In the genomic region with DNA sequence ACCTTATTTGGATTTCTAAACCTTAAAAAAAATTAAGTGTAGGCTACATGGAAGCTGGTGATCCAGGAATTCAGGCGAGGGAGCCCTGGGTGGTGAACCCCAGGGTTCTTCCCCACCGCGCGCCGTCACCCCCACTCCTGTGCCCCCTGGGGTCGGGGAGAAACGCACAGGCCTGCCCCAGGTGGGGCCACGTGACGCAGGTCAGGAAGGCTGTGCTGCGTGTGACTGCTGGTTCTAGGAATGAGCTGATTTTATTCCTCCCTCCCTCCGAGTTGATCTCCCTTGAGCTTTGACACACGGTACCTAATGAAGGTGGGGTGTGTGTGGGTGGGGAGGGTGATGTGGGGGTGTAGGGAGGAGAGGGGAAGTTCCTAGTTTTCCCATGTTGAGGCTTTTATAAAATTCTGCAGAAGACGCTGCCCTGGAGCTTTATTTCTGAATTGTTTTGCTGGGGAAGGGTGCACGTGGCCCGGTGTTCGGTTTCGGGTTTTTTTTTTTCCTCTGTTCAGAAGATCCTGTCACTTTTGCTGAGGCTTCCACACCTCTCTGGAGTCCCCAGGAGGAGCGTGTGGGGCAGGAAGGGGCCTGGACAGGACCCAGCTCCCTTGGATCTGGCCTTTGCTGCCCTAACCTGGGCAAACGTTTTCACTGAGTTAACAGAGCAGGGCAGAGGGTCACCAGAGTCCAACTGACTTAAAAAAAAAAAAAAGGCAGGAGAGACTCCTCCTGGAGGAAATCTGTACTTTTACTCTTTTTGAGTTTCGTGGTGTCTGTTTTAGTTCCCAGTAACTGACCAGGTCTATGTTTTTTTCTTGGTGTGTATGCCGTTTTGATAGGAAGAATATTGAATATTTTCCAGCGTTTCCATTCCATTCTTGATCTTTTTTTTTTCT, we compare ENCODE assay signal across 8 cellular contexts. TPM values are rescaled to one million over a fixed set of nuclear protein-coding genes. Genes with fewer than 3 reads are reported as not detected.
DNase-seq lines count a peak whose midpoint lies in the region; ATAC-seq and TF ChIP-seq lines count a peak whose summit lies in the region.

No MANE protein-coding gene starts in this region.

- H3K4me3 ChIP-seq in gastrocnemius medialis: peak overlapping the region; percentile 88 to 98 (median 94)

- in situ Hi-C loops in gastrocnemius medialis (cut with MboI; ENCODE audit: low sequenced_read_pairs in 4 of 4): no loop called here

- H3K36me3 ChIP-seq in gastrocnemius medialis: no peaks in the 10 kb centered on the region

- TF ChIP-seq POLR2A in gastrocnemius medialis (IDR thresholded peaks at IDR 0.05): peak in 1 of 2 donors; percentile 25

- H3K4me1 ChIP-seq in gastrocnemius medialis: peaks cover 27 to 45% of the 10 kb centered on the region in 2 donors

- no peak for TF ChIP-seq CTCF in gastrocnemius medialis (IDR thresholded peaks at IDR 0.05 in 4 of 5, conservative IDR thresholded peaks at IDR 0.05 in 1 of 5)

- no peaks in the 10 kb centered on the region for H3K27me3 ChIP-seq in gastrocnemius medialis

- ATAC-seq in gastrocnemius medialis: peak; percentile 13 to 33
- ATAC-seq in HG03159 (IDR thresholded peaks at IDR 0.05; ENCODE audit: unreplicated experiment): no peak

- intact Hi-C loops in gastrocnemius medialis (cut with DNase I; ENCODE audit: low total_unique reads): loop anchor here (5.0 to 10.0 kb wide), 2 partner anchors 95 to 273 kb away; no protein-coding TSS in a partner anchor

- H3K9me3 ChIP-seq in gastrocnemius medialis: no peaks in the 10 kb centered on the region

- peak overlapping the region; percentile 95 to 96 (median 96) for H3K27ac ChIP-seq in gastrocnemius medialis

- DNase-seq in activated T-cell treated with anti-CD3 and anti-CD28 coated beads for 4 hours: peak; percentile 40
- DNase-seq in activated T-cell treated with anti-CD3 and anti-CD28 coated beads, Interleukin-2, amount 50 U/mL, for 1 hour: no peak
- DNase-seq in NCI-H146 treated with DMSO at 0.1 percent for 48 hours (lab: John Stamatoyannopoulos, UW; ENCODE audit: unreplicated experiment): peak; percentile 10
- peak; percentile 33 for DNase-seq in activated effector memory CD4-positive, alpha-beta T cell treated with Interleukin-2 at 50 U/mL for 16 hours
- DNase-seq in glomerular visceral epithelial cell (ENCODE audit: extremely low spot score): peak; percentile 16
- DNase-seq in gastrocnemius medialis: peak in 1 of 2 donors; percentile 48
- DNase-seq in ureter (ENCODE audit: low spot score): no peak

RNA-seq across cellular contexts. Expression of a gene that starts 55.8 kb away (rescaled TPM):
- total RNA-seq in gastrocnemius medialis (10 to 100 TPM; 45.1 to 89.3 (median 71.3) TPM), ureter (49.8 TPM)

Comparison
In these comparisons a context has a peak if more than half of its experiments do, and no peak if none do; other contexts are left out.
1. DNase-seq: peak in activated T-cell treated with anti-CD3 and anti-CD28 coated beads for 4 hours (single experiment), NCI-H146 treated with DMSO at 0.1 percent for 48 hours (single experiment), activated effector memory CD4-positive, alpha-beta T cell treated with Interleukin-2 at 50 U/mL for 16 hours (single experiment) and glomerular visceral epithelial cell (single experiment); none in activated T-cell treated with anti-CD3 and anti-CD28 coated beads, Interleukin-2, amount 50 U/mL, for 1 hour (single experiment) and ureter (single experiment).